In genomic region chr3:81554348-81554747, GRCh38 we compare ENCODE assay signal across 12 cellular contexts.
DNase-seq lines count a peak whose midpoint lies in the region; ATAC-seq and TF ChIP-seq lines count a peak whose summit lies in the region.
"Had no signal": no experiment of that assay in that cellular context is flagged by ENCODE, and none has a peak within 500 bp of the region (broad histone marks: within the 10 kb centered on the region; RNA-seq: fewer than 3 reads in every experiment).

No MANE protein-coding gene starts in this region.

- no peak for TF ChIP-seq CTCF in PC-3 (conservative IDR thresholded peaks at IDR 0.05; ENCODE audit: low read depth, low read length)
- no peak for TF ChIP-seq CTCF in endodermal cell (conservative IDR thresholded peaks at IDR 0.05)

- no peaks in the 10 kb centered on the region for H4K20me1 ChIP-seq in PC-3 (ENCODE audit: low read length)

- no peak overlapping the region for H3K4me3 ChIP-seq in PC-3 (ENCODE audit: low read length)
- H3K4me3 ChIP-seq in endodermal cell (ENCODE audit: low read length) = no peak overlapping the region

- H3K79me2 ChIP-seq in PC-3 (ENCODE audit: low read length) = no peaks in the 10 kb centered on the region

- H3K27ac ChIP-seq in PC-3 (ENCODE audit: low read length) = peak overlapping the region; percentile 11; the same call in 1 of the 2 replicates
- no peak overlapping the region for H3K27ac ChIP-seq in endodermal cell (ENCODE audit: low read depth, low read length)

- no peaks in the 10 kb centered on the region for H3K9me2 ChIP-seq in PC-3 (replicated peaks; ENCODE audit: low read length)

- H3K27ac Mint-ChIP-seq in endodermal cell = no peak overlapping the region
- H3K27ac Mint-ChIP-seq: memory B cell had no signal

- WGBS in endodermal cell (ENCODE audit: insufficient coverage in 1 of 2, insufficient read length in 1 of 2), 2 experiments = 75% methylated on average over 1 of the region's 1 CpG; no CpG with 5 or more reads in 1 of the 2 experiments

- BruUV-seq in PC-3 (replicated peaks; lab: Mats Ljungman, UMichigan) = no TSS peak

- H3K9me3 ChIP-seq in PC-3 (ENCODE audit: low read length) = no peaks in the 10 kb centered on the region
- peaks cover 6% of the 10 kb centered on the region for H3K9me3 ChIP-seq in endodermal cell (ENCODE audit: control insufficient read depth, low read length)

- peaks cover 10% of the 10 kb centered on the region for H3K9me3 Mint-ChIP-seq in endodermal cell

- no peak overlapping the region for H2AFZ ChIP-seq in PC-3 (ENCODE audit: low read length)

- H3K36me3 ChIP-seq in PC-3 (ENCODE audit: low read depth, low read length) (peaks cover 4% of the 10 kb centered on the region; the same call in 1 of the 2 replicates), endodermal cell (ENCODE audit: control insufficient read depth, insufficient read depth, low read length) (no peaks in the 10 kb centered on the region)

- DNase-seq in PC-3 (peak; percentile 58), iris pigment epithelial cell (ENCODE audit: low read depth) (peak; percentile 41), endodermal cell (no peak), iPS-NIHi11 (ENCODE audit: low spot score) (no peak)
- DNase-seq: activated T-cell treated with anti-CD3 and anti-CD28 coated beads, Interleukin-2, amount 50 U/mL, for 1 hour; NCI-H1417; stimulated activated CD4-positive, alpha-beta T cell treated with anti-CD3 and anti-CD28 coated beads, Interleukin-2, amount 100 ng/mL, for 24 hours had no signal

- H3K4me2 ChIP-seq in PC-3 (ENCODE audit: low read length) = 0 out of 2 replicates have a peak overlapping the region, but pooled peaks have one; percentile 2

- intact Hi-C loops in PC-3 (cut with micrococcal nuclease) = no loop called here

- POLR2A ChIA-PET in PC-3 (lab: Charles Lee; ENCODE audit: unreplicated experiment) = interaction anchor here (0.5 kb wide), 1 partner anchor 198 kb away, joined by 5 read pairs; no protein-coding TSS in a partner anchor

- peak; percentile 77 for ATAC-seq in GM18520 (IDR thresholded peaks at IDR 0.05; ENCODE audit: unreplicated experiment)
- ATAC-seq in HG02852 (IDR thresholded peaks at IDR 0.05; ENCODE audit: unreplicated experiment) = peak; percentile 88
- ATAC-seq in PC-3 = peak; percentile 87
- no peak for ATAC-seq in GM18517 (IDR thresholded peaks at IDR 0.05; ENCODE audit: unreplicated experiment)
- no peak for ATAC-seq in GM18873 (IDR thresholded peaks at IDR 0.05; ENCODE audit: low FRiP score, unreplicated experiment)

- no peaks in the 10 kb centered on the region for H3K27me3 Mint-ChIP-seq in endodermal cell (ENCODE audit: insufficient read depth)
- H3K27me3 Mint-ChIP-seq: memory B cell had no signal

- no peak overlapping the region for H3K9ac ChIP-seq in PC-3 (ENCODE audit: low read length)
- no peak overlapping the region for H3K9ac ChIP-seq in endodermal cell (ENCODE audit: extremely low read depth, low read length, poor library complexity, severe bottlenecking)

- no peaks in the 10 kb centered on the region for H3F3A ChIP-seq in PC-3 (ENCODE audit: low read length, unreplicated experiment)

- H3K27me3 ChIP-seq in PC-3 (ENCODE audit: low read length) = no peaks in the 10 kb centered on the region
- no peaks in the 10 kb centered on the region for H3K27me3 ChIP-seq in endodermal cell (ENCODE audit: control insufficient read depth, insufficient read depth, low read length, poor library complexity, severe bottlenecking)

- H3K36me3 Mint-ChIP-seq in endodermal cell (ENCODE audit: low read depth) = peaks cover 2% of the 10 kb centered on the region

- CTCF ChIA-PET in PC-3 (lab: Charles Lee) = no interaction called here

- no peak overlapping the region for H3K4me3 Mint-ChIP-seq in endodermal cell
- H3K4me3 Mint-ChIP-seq: memory B cell had no signal

- H3K4me1 ChIP-seq in PC-3 (ENCODE audit: insufficient read depth, low read length) = peaks cover 23% of the 10 kb centered on the region
- H3K4me1 ChIP-seq in endodermal cell (ENCODE audit: control insufficient read depth, insufficient read depth, low read length) = peaks cover 3% of the 10 kb centered on the region

- peaks cover 14% of the 10 kb centered on the region for H3K4me1 Mint-ChIP-seq in endodermal cell
- H3K4me1 Mint-ChIP-seq: memory B cell had no signal

Comparison
In these comparisons a context has a peak if more than half of its experiments do, and no peak if none do; other contexts are left out.
1. ATAC-seq: peak in GM18520 (single experiment), HG02852 (single experiment) and PC-3 (single experiment); none in GM18517 (single experiment) and GM18873 (single experiment).
2. DNase-seq: peak in PC-3 (single experiment) and iris pigment epithelial cell (single experiment); none in endodermal cell (single experiment) and iPS-NIHi11 (single experiment).